In genomic region chr17:44110823-44111633, GRCh38 we compare ENCODE assay signal across 8 cellular contexts. TPM values are rescaled to one million over a fixed set of nuclear protein-coding genes. Genes with fewer than 3 reads are reported as not detected.
A peak's percentile ranks its signal among the peaks of the same experiment; 100 is the strongest.
DNase-seq lines count a peak whose midpoint lies in the region; ATAC-seq and TF ChIP-seq lines count a peak whose summit lies in the region.

No MANE protein-coding gene starts in this region.

- TF ChIP-seq CTCF in WTC11 (IDR thresholded peaks at IDR 0.05) = no peak
- TF ChIP-seq CTCF in choroid plexus epithelial cell (conservative IDR thresholded peaks at IDR 0.05; ENCODE audit: low read depth, low read length) = peak; percentile 15

- H3K27me3 Mint-ChIP-seq in WTC11 (ENCODE audit: low read depth) = no peaks in the 10 kb centered on the region

- peaks cover 48% of the 10 kb centered on the region for H3K4me1 Mint-ChIP-seq in WTC11

- H3K27ac Mint-ChIP-seq in WTC11 = no peak overlapping the region

- no peaks in the 10 kb centered on the region for H3K36me3 Mint-ChIP-seq in WTC11

- H3K4me3 Mint-ChIP-seq in WTC11 = peak overlapping the region; percentile 49

- ATAC-seq in HG02642 (IDR thresholded peaks at IDR 0.05; ENCODE audit: poor library complexity, unreplicated experiment) = peak; percentile 67
- peak; percentile 75 for ATAC-seq in WTC11
- peak; percentile 83 for ATAC-seq in left lobe of liver
- no peak for ATAC-seq in HG02840 (IDR thresholded peaks at IDR 0.05; ENCODE audit: low FRiP score, unreplicated experiment)

- CTCF ChIA-PET in WTC11 (lab: Charles Lee) = interaction anchor here (0.8 to 4.6 kb wide), 15 partner anchors 10 to 167 kb away, joined by 3 to 24 read pairs (median 6); partner anchors contain the start of gene HDAC5

- POLR2A ChIA-PET in WTC11 (lab: Charles Lee) = interaction anchor here (0.8 to 1.5 kb wide), 7 partner anchors 11 to 96 kb away, joined by 3 to 7 read pairs (median 3); partner anchors contain the start of genes HDAC5 and TMEM101

- DNase-seq in DMS53 treated with DMSO at 0.1 percent for 48 hours (lab: John Stamatoyannopoulos, UW; ENCODE audit: unreplicated experiment) = peak; percentile 97
- DNase-seq in NCI-H2171 (lab: John Stamatoyannopoulos, UW) = peak; percentile 90
- peak; percentile 82 for DNase-seq in WTC11 (ENCODE audit: low spot score)
- DNase-seq in choroid plexus epithelial cell (ENCODE audit: low read depth) = peak; percentile 92
- peak; percentile 99 for DNase-seq in left lobe of liver (ENCODE audit: low spot score)
- peak; percentile 58 for DNase-seq in stimulated activated CD4-positive, alpha-beta T cell treated with anti-CD3 and anti-CD28 coated beads, Interleukin-1b, Interleukin-23, amount 100 ng/mL, for 48 hours

- H3K4me3 ChIP-seq in choroid plexus epithelial cell (ENCODE audit: low read depth, low read length) = peak overlapping the region; percentile 42

- H3K9me3 Mint-ChIP-seq in WTC11 = no peaks in the 10 kb centered on the region

TF ChIP-seq in WTC11, 78 proteins besides CTCF, POLR2A, EP300 and RAD21 (continues in another document):
- TF ChIP-seq ELF4 (CRISPR knock-in tag; IDR thresholded peaks at IDR 0.05; ENCODE audit: low read depth) (no peak), ZNF281 (CRISPR knock-in tag; IDR thresholded peaks at IDR 0.05) (peak; percentile 92), ZNF396 (CRISPR knock-in tag; IDR thresholded peaks at IDR 0.05; ENCODE audit: borderline replicate concordance) (no peak), MAX (CRISPR knock-in tag; IDR thresholded peaks at IDR 0.05) (peak; percentile 47; the same call in 1 of the 2 replicates), SOX15 (CRISPR knock-in tag; IDR thresholded peaks at IDR 0.05) (no peak), KAT7 (CRISPR knock-in tag; IDR thresholded peaks at IDR 0.05; ENCODE audit: borderline replicate concordance) (no peak), CREM (CRISPR knock-in tag; IDR thresholded peaks at IDR 0.05) (no peak), PRDM15 (CRISPR knock-in tag; IDR thresholded peaks at IDR 0.05) (peak; percentile 21; the same call in 1 of the 2 replicates), PREB (CRISPR knock-in tag; IDR thresholded peaks at IDR 0.05; ENCODE audit: borderline replicate concordance) (0 out of 2 replicates have a peak, but pooled peaks have one; percentile 29), USF2 (CRISPR knock-in tag; IDR thresholded peaks at IDR 0.05) (no peak), ATF3 (CRISPR knock-in tag; conservative IDR thresholded peaks at IDR 0.05) (no peak), SP1 (CRISPR knock-in tag; conservative IDR thresholded peaks at IDR 0.05) (peak; percentile 56; the same call in 1 of the 2 replicates), GRHL2 (CRISPR knock-in tag; IDR thresholded peaks at IDR 0.05; ENCODE audit: insufficient replicate concordance, severe bottlenecking) (no peak), E2F4 (CRISPR knock-in tag; IDR thresholded peaks at IDR 0.05; ENCODE audit: borderline replicate concordance, low read depth) (no peak), ZNF423 (CRISPR knock-in tag; IDR thresholded peaks at IDR 0.05) (no peak), E2F5 (CRISPR knock-in tag; IDR thresholded peaks at IDR 0.05) (no peak), EMX1 (CRISPR knock-in tag; IDR thresholded peaks at IDR 0.05) (no peak)

RNA-seq across cellular contexts. Expression of gene HDAC5, which starts 12.4 kb away (rescaled TPM):
- total RNA-seq in WTC11 (2021) (54.0 to 61.6 TPM (median 59.0 TPM) in 3 replicates), left lobe of liver (16.8 TPM)

RNA-seq across cellular contexts. Expression of gene HROB, which starts 30.7 kb away (rescaled TPM):
- total RNA-seq in WTC11 (2021) = 22.4 to 23.9 TPM (median 23.7 TPM) in 3 replicates
- total RNA-seq in left lobe of liver = 0.38 TPM

RNA-seq across cellular contexts. Expression of gene G6PC3, which starts 40.5 kb away (rescaled TPM):
- total RNA-seq in WTC11 (2021) = 121 to 122 TPM (median 121 TPM) in 3 replicates
- 8.9 TPM for total RNA-seq in left lobe of liver

RNA-seq across cellular contexts. Expression of gene LSM12, which starts 44.6 kb away (rescaled TPM):
- total RNA-seq in WTC11 (2021) (96.8 to 102 TPM (median 98.0 TPM) in 3 replicates), left lobe of liver (22.6 TPM)

RNA-seq across cellular contexts. Expression of gene ASB16, which starts 59.5 kb away (rescaled TPM):
- 0.11 to 0.23 TPM (median 0.14 TPM) in 3 replicates for total RNA-seq in WTC11 (2021)
- not detected for total RNA-seq in left lobe of liver

Comparison
In these comparisons a context has a peak if more than half of its experiments do, and no peak if none do; other contexts are left out.
1. RNA of gene HROB, which starts 30.7 kb away (total RNA-seq): 22.4 to 23.9 TPM in WTC11; 0.38 TPM in left lobe of liver (single experiment); every median in the first group is over 10 times any median in the second.
2. RNA of gene G6PC3, which starts 40.5 kb away (total RNA-seq): 121 to 122 TPM in WTC11; 8.9 TPM in left lobe of liver (single experiment); every median in the first group is over 10 times any median in the second.
3. Peak in every context shown above with its lines, with median percentiles within 50 percentile points of each other: DNase-seq.